Comparison of ENCODE assay signal across 18 cellular contexts in genomic region chr7:2217716-2218443, GRCh38.
"Had no signal": no experiment of that assay in that cellular context is flagged by ENCODE, and none has a peak within 500 bp of the region (broad histone marks: within the 10 kb centered on the region; RNA-seq: fewer than 3 reads in every experiment).

No MANE protein-coding gene starts in this region.

- H3K27ac ChIP-seq: colonic mucosa, left ventricle myocardium inferior, right lobe of liver, thoracic aorta, upper lobe of left lung had no signal

- H3K4me3 Mint-ChIP-seq: activated naive CD8-positive, alpha-beta T cell treated with anti-CD3 and anti-CD28 coated beads for 36 hours; brain; neural crest cell had no signal

- H3K9me3 Mint-ChIP-seq: activated naive CD8-positive, alpha-beta T cell treated with anti-CD3 and anti-CD28 coated beads for 36 hours; brain; neural crest cell had no signal

- H3K4me1 Mint-ChIP-seq: activated naive CD8-positive, alpha-beta T cell treated with anti-CD3 and anti-CD28 coated beads for 36 hours; brain; neural crest cell had no signal

- H3K27ac Mint-ChIP-seq: activated naive CD8-positive, alpha-beta T cell treated with anti-CD3 and anti-CD28 coated beads for 36 hours; brain; progenitor cell of endocrine pancreas had no signal

- H3K4me1 ChIP-seq: colonic mucosa, right lobe of liver, upper lobe of left lung had no signal

- DNase-seq: activated CD4-positive, alpha-beta T cell treated with anti-CD3 and anti-CD28 coated beads, Interleukin-2, amount 50 U/mL, for 1 hour; activated CD4-positive, CD25-positive, alpha-beta regulatory T cell treated with anti-CD3 and anti-CD28 coated beads, Interleukin-2, amount 50 U/mL, for 72 hours; activated naive CD8-positive, alpha-beta T cell treated with anti-CD3 and anti-CD28 coated beads for 36 hours; amygdala; central memory CD4-positive, alpha-beta T cell; colonic mucosa; kidney; left ventricle myocardium inferior; right lobe of liver; small intestine; stimulated activated CD4-positive, alpha-beta T cell treated with anti-CD3 and anti-CD28 coated beads, Interleukin-15, amount 100 ng/mL, for 24 hours; stimulated activated CD4-positive, alpha-beta T cell treated with anti-CD3 and anti-CD28 coated beads, Interleukin-2, amount 100 ng/mL, for 48 hours; T1000 had no signal

- H3K27me3 ChIP-seq: colonic mucosa, right lobe of liver, upper lobe of left lung had no signal

- H3K27me3 Mint-ChIP-seq: activated naive CD8-positive, alpha-beta T cell treated with anti-CD3 and anti-CD28 coated beads for 36 hours; progenitor cell of endocrine pancreas had no signal

- ATAC-seq: right lobe of liver had no signal

- H3K9me3 ChIP-seq: colonic mucosa, left ventricle myocardium inferior, right lobe of liver, thoracic aorta, upper lobe of left lung had no signal

- H3K36me3 ChIP-seq: colonic mucosa had no signal

- H3K4me3 ChIP-seq: colonic mucosa, left ventricle myocardium inferior, right lobe of liver, thoracic aorta, upper lobe of left lung had no signal
